Comparison of ENCODE assay signal across 1 cellular context in the genomic region with DNA sequence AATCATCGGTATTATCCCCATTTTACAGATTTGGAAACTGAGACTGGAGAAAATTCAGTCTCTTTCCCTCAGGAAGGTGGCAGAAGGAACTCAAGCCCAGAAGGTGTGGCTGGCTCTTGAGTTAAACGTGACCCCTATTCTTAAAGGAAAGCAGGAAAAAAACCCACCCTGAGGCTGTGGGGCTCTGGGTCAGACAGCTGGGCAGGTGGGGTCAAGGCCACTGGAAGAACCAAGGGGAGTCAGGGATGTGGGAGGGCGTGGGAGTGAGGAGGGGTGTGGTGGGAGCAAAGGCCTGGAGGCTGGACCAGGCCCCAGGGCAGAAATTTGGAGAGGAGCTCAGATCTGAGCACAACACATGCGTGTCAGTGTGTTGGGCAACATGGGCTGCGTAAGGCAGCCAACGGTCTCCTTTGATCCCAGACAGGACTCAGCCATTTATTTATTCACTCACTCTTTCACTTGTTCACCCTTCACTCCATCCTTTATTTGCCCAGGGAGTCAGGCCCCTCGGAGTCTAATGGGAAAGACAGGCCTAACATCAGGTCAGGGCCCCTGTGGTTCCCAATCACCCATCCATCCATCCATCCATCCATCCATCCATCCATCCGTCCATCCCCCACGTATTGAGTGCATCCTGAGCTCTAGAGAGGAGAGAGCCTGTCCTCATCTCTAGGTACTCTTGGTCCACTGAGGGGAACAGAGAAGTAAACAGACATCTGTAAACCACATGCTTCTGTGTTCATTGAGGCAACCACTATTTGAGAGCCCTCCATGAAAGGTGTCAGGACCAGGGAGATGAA.
TF ChIP-seq lines count a peak whose summit lies in the region.

No MANE protein-coding gene starts in this region.

TF ChIP-seq in HepG2, 621 proteins besides CTCF, POLR2A, EP300 and RAD21:
- peak; percentile 75 for TF ChIP-seq KDM1A (CRISPR knock-in tag; IDR thresholded peaks at IDR 0.05)
- 0 out of 2 replicates have a peak, but pooled peaks have one; percentile 14 for TF ChIP-seq FOXA3 (CRISPR knock-in tag; IDR thresholded peaks at IDR 0.05)
- TF ChIP-seq RARA (CRISPR knock-in tag; IDR thresholded peaks at IDR 0.05), result peak; percentile 24; the same call in 1 of the 2 replicates
- no peak for TF ChIP-seq SOX5 (CRISPR knock-in tag; IDR thresholded peaks at IDR 0.05; ENCODE audit: borderline replicate concordance)
- no peak for TF ChIP-seq SOX13 (IDR thresholded peaks at IDR 0.05)
- no peak for TF ChIP-seq SOX13 (CRISPR knock-in tag; conservative IDR thresholded peaks at IDR 0.05 in 1 of 2, IDR thresholded peaks at IDR 0.05 in 1 of 2)
- TF ChIP-seq, protein P1, sequence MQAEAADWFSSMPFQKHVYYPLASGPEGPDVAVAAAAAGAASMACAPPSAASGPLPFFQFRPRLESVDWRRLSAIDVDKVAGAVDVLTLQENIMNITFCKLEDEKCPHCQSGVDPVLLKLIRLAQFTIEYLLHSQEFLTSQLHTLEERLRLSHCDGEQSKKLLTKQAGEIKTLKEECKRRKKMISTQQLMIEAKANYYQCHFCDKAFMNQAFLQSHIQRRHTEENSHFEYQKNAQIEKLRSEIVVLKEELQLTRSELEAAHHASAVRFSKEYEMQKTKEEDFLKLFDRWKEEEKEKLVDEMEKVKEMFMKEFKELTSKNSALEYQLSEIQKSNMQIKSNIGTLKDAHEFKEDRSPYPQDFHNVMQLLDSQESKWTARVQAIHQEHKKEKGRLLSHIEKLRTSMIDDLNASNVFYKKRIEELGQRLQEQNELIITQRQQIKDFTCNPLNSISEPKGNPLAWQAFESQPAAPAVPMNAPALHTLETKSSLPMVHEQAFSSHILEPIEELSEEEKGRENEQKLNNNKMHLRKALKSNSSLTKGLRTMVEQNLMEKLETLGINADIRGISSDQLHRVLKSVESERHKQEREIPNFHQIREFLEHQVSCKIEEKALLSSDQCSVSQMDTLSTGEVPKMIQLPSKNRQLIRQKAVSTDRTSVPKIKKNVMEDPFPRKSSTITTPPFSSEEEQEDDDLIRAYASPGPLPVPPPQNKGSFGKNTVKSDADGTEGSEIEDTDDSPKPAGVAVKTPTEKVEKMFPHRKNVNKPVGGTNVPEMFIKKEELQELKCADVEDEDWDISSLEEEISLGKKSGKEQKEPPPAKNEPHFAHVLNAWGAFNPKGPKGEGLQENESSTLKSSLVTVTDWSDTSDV (CRISPR knock-in tag; IDR thresholded peaks at IDR 0.05), result 0 out of 2 replicates have a peak, but pooled peaks have one; percentile 32
- 0 out of 2 replicates have a peak, but pooled peaks have one; percentile 39 for TF ChIP-seq NR2F2 (IDR thresholded peaks at IDR 0.05; ENCODE audit: borderline replicate concordance, low read depth)
- TF ChIP-seq CEBPG (CRISPR knock-in tag; IDR thresholded peaks at IDR 0.05), result peak; percentile 48
- TF ChIP-seq ARID3A (IDR thresholded peaks at IDR 0.05; ENCODE audit: low read depth, low read length), result no peak
- no peak for TF ChIP-seq THAP11 (CRISPR knock-in tag; IDR thresholded peaks at IDR 0.05)
- TF ChIP-seq TGIF2 (CRISPR knock-in tag; IDR thresholded peaks at IDR 0.05), result no peak
- TF ChIP-seq, protein P2, sequence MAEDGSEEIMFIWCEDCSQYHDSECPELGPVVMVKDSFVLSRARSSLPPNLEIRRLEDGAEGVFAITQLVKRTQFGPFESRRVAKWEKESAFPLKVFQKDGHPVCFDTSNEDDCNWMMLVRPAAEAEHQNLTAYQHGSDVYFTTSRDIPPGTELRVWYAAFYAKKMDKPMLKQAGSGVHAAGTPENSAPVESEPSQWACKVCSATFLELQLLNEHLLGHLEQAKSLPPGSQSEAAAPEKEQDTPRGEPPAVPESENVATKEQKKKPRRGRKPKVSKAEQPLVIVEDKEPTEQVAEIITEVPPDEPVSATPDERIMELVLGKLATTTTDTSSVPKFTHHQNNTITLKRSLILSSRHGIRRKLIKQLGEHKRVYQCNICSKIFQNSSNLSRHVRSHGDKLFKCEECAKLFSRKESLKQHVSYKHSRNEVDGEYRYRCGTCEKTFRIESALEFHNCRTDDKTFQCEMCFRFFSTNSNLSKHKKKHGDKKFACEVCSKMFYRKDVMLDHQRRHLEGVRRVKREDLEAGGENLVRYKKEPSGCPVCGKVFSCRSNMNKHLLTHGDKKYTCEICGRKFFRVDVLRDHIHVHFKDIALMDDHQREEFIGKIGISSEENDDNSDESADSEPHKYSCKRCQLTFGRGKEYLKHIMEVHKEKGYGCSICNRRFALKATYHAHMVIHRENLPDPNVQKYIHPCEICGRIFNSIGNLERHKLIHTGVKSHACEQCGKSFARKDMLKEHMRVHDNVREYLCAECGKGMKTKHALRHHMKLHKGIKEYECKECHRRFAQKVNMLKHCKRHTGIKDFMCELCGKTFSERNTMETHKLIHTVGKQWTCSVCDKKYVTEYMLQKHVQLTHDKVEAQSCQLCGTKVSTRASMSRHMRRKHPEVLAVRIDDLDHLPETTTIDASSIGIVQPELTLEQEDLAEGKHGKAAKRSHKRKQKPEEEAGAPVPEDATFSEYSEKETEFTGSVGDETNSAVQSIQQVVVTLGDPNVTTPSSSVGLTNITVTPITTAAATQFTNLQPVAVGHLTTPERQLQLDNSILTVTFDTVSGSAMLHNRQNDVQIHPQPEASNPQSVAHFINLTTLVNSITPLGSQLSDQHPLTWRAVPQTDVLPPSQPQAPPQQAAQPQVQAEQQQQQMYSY (CRISPR knock-in tag; IDR thresholded peaks at IDR 0.05), result peak; percentile 90
- 0 out of 2 replicates have a peak, but pooled peaks have one; percentile 24 for TF ChIP-seq TRIM24 (CRISPR knock-in tag; IDR thresholded peaks at IDR 0.05)
- no peak for TF ChIP-seq ZNF784 (CRISPR knock-in tag; IDR thresholded peaks at IDR 0.05; ENCODE audit: borderline replicate concordance)
- peak; percentile 9; the same call in 1 of the 2 replicates for TF ChIP-seq BCL6 (CRISPR knock-in tag; IDR thresholded peaks at IDR 0.05)
- peak; percentile 58; the same call in 1 of the 2 replicates for TF ChIP-seq NR2F6 (IDR thresholded peaks at IDR 0.05)
- 0 out of 2 replicates have a peak, but pooled peaks have one; percentile 22 for TF ChIP-seq NR2F6 (CRISPR knock-in tag; IDR thresholded peaks at IDR 0.05)
- peak; percentile 28; the same call in 1 of the 2 replicates for TF ChIP-seq GATAD2A (CRISPR knock-in tag; IDR thresholded peaks at IDR 0.05)
- no peak for TF ChIP-seq EEA1 (CRISPR knock-in tag; IDR thresholded peaks at IDR 0.05; ENCODE audit: borderline replicate concordance)
- peak; percentile 31; the same call in 1 of the 2 replicates for TF ChIP-seq BHLHE40 (IDR thresholded peaks at IDR 0.05; ENCODE audit: low read length)
- TF ChIP-seq KDM5A (IDR thresholded peaks at IDR 0.05; ENCODE audit: borderline replicate concordance, low read length), result no peak
- TF ChIP-seq ZNF670 (CRISPR knock-in tag; IDR thresholded peaks at IDR 0.05; ENCODE audit: borderline replicate concordance), result no peak
- 0 out of 2 replicates have a peak, but pooled peaks have one; percentile 13 for TF ChIP-seq NCOA2 (CRISPR knock-in tag; IDR thresholded peaks at IDR 0.05)
- TF ChIP-seq ZBTB34 (CRISPR knock-in tag; IDR thresholded peaks at IDR 0.05), result no peak
- no peak for TF ChIP-seq ZSCAN12 (CRISPR knock-in tag; IDR thresholded peaks at IDR 0.05)
- TF ChIP-seq CENPT (CRISPR knock-in tag; IDR thresholded peaks at IDR 0.05; ENCODE audit: low read depth), result no peak
- TF ChIP-seq HMGXB4 (CRISPR knock-in tag; IDR thresholded peaks at IDR 0.05; ENCODE audit: borderline replicate concordance in 1 of 2, low read depth in 1 of 2), result no peak
- TF ChIP-seq ZNF629 (CRISPR knock-in tag; conservative IDR thresholded peaks at IDR 0.05), result peak; percentile 89
- TF ChIP-seq ZNF691 (CRISPR knock-in tag; IDR thresholded peaks at IDR 0.05; ENCODE audit: borderline replicate concordance, low read depth), result no peak
- peak; percentile 86 for TF ChIP-seq CEBPB (IDR thresholded peaks at IDR 0.05; ENCODE audit: borderline replicate concordance, low read depth, low read length)
- TF ChIP-seq CBX5 (CRISPR knock-in tag; IDR thresholded peaks at IDR 0.05; ENCODE audit: borderline replicate concordance), result 0 out of 2 replicates have a peak, but pooled peaks have one; percentile 23
- no peak for TF ChIP-seq CBX2 (IDR thresholded peaks at IDR 0.05; ENCODE audit: low read depth, low read length)
- no peak for TF ChIP-seq CBX2 (CRISPR knock-in tag; IDR thresholded peaks at IDR 0.05; ENCODE audit: low read depth)
- TF ChIP-seq YY1 (IDR thresholded peaks at IDR 0.05; ENCODE audit: insufficient read depth, insufficient replicate concordance, low read depth, low read length), result peak; percentile 16
- TF ChIP-seq FOXO1 (CRISPR knock-in tag; IDR thresholded peaks at IDR 0.05), result 0 out of 2 replicates have a peak, but pooled peaks have one; percentile 13
- no peak for TF ChIP-seq ZNF598 (CRISPR knock-in tag; IDR thresholded peaks at IDR 0.05; ENCODE audit: borderline replicate concordance)
- TF ChIP-seq TCF7 (IDR thresholded peaks at IDR 0.05; ENCODE audit: low read depth), result peak; percentile 56; the same call in 1 of the 2 replicates
